25 cellular contexts compared by ENCODE assay signal in the genomic region with DNA sequence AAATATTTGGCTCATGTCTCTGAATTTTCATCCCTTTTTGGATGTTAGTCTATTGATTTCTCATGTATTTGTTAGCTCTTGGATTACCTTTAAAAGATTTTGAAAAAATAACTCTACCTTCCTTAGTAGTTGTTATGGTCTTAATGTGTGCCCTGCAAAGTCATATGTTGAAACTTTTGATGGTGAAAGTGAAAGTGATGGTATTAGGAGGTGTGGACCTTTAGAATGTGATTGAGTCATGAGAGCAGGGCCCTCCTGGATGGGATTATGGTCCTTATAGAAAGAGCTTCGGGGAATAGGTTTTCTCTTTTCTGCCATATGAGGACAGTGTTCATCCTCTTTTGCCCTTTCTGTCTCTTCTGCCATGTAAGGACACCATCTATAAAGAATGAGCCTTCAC. TPM values are rescaled to one million over a fixed set of nuclear protein-coding genes. Genes with fewer than 3 reads are reported as not detected.
"Had no signal": no experiment of that assay in that cellular context is flagged by ENCODE, and none has a peak within 500 bp of the region (broad histone marks: within the 10 kb centered on the region; RNA-seq: fewer than 3 reads in every experiment).

No MANE protein-coding gene starts in this region.

- ATAC-seq: mucosa of descending colon; naive thymus-derived CD4-positive, alpha-beta T cell; natural killer cell treated with Interleukin-12 subunit alpha and Interleukin-12 subunit beta and Interleukin-15 and Interleukin-18, amount 100 ng/mL, for 72 hours; stimulated activated memory B cell treated with anti-CD40 and anti-IgM and Interleukin-4, amounts not matched to agents 10 μg/mL and 1 μg/mL and 100 μg/mL, for 72 hours; stimulated activated naive CD8-positive, alpha-beta T cell treated with anti-CD3 and anti-CD28 coated beads, Interleukin-15, amount 100 ng/mL, for 72 hours had no signal

- H3K4me1 ChIP-seq: left ventricle myocardium inferior, right atrium auricular region, right lobe of liver, tibial nerve, uterus had no signal

- H3K27me3 ChIP-seq: ovary, right atrium auricular region, right lobe of liver, tibial nerve, uterus had no signal

- H3K27ac ChIP-seq: left ventricle myocardium inferior, ovary, right atrium auricular region, right lobe of liver, tibial nerve, uterus had no signal

- H3K4me3 ChIP-seq: left ventricle myocardium inferior, lung, mucosa of descending colon, ovary, right atrium auricular region, right lobe of liver, smooth muscle cell, tibial nerve, uterus had no signal

- DNase-seq: islet precursor cell; left ventricle myocardium inferior; mesendoderm; midbrain; mucosa of descending colon; naive thymus-derived CD4-positive, alpha-beta T cell; ovary; right lobe of liver; stimulated activated CD4-positive, alpha-beta T cell treated with anti-CD3 and anti-CD28 coated beads, Interleukin-1b, Interleukin-23, amount 100 ng/mL, for 48 hours; stimulated activated CD4-positive, alpha-beta T cell treated with anti-CD3 and anti-CD28 coated beads, Interleukin-2, amount 100 ng/mL, for 48 hours; stimulated activated CD4-positive, alpha-beta T cell treated with anti-CD3 and anti-CD28 coated beads, Interleukin-4, amount 100 ng/mL, for 4 hours; stimulated activated CD8-positive, alpha-beta memory T cell treated with anti-CD3 and anti-CD28 coated beads, Interleukin-4, amount 100 ng/mL, for 48 hours; stimulated activated naive CD4-positive, alpha-beta T cell treated with Interleukin-2 at 50 U/mL for 16 hours; stimulated activated naive CD8-positive, alpha-beta T cell treated with anti-CD3 and anti-CD28 coated beads, Interleukin-15, amount 100 ng/mL, for 72 hours; substantia nigra; uterus had no signal

- H3K4me1 Mint-ChIP-seq: naive thymus-derived CD4-positive, alpha-beta T cell; stimulated activated memory B cell treated with anti-CD40 and anti-IgM and Interleukin-4, amounts not matched to agents 10 μg/mL and 1 μg/mL and 100 μg/mL, for 72 hours; stimulated activated naive CD8-positive, alpha-beta T cell treated with anti-CD3 and anti-CD28 coated beads, Interleukin-15, amount 100 ng/mL, for 72 hours had no signal

- H3K27me3 Mint-ChIP-seq: progenitor cell of endocrine pancreas; stimulated activated memory B cell treated with anti-CD40 and anti-IgM and Interleukin-4, amounts not matched to agents 10 μg/mL and 1 μg/mL and 100 μg/mL, for 72 hours; type B pancreatic cell had no signal

- H3K4me2 ChIP-seq: smooth muscle cell had no signal

- H3K27ac Mint-ChIP-seq: naive thymus-derived CD4-positive, alpha-beta T cell; natural killer cell treated with Interleukin-12 subunit alpha and Interleukin-12 subunit beta and Interleukin-15 and Interleukin-18, amount 100 ng/mL, for 72 hours; progenitor cell of endocrine pancreas; stimulated activated memory B cell treated with anti-CD40 and anti-IgM and Interleukin-4, amounts not matched to agents 10 μg/mL and 1 μg/mL and 100 μg/mL, for 72 hours; stimulated activated naive CD8-positive, alpha-beta T cell treated with anti-CD3 and anti-CD28 coated beads, Interleukin-15, amount 100 ng/mL, for 72 hours; type B pancreatic cell had no signal

- H3K4me3 Mint-ChIP-seq: naive thymus-derived CD4-positive, alpha-beta T cell; natural killer cell treated with Interleukin-12 subunit alpha and Interleukin-12 subunit beta and Interleukin-15 and Interleukin-18, amount 100 ng/mL, for 72 hours; stimulated activated memory B cell treated with anti-CD40 and anti-IgM and Interleukin-4, amounts not matched to agents 10 μg/mL and 1 μg/mL and 100 μg/mL, for 72 hours; stimulated activated naive CD8-positive, alpha-beta T cell treated with anti-CD3 and anti-CD28 coated beads, Interleukin-15, amount 100 ng/mL, for 72 hours; type B pancreatic cell had no signal

- H3K36me3 Mint-ChIP-seq: naive thymus-derived CD4-positive, alpha-beta T cell; stimulated activated memory B cell treated with anti-CD40 and anti-IgM and Interleukin-4, amounts not matched to agents 10 μg/mL and 1 μg/mL and 100 μg/mL, for 72 hours had no signal

- H3K36me3 ChIP-seq: left ventricle myocardium inferior, ovary, right atrium auricular region, right lobe of liver, tibial nerve, uterus had no signal

- H3K9me3 ChIP-seq: mucosa of descending colon, ovary, right lobe of liver, uterus had no signal

RNA-seq across cellular contexts. Expression of gene MPPED2, which starts 33.6 kb away (rescaled TPM):
- total RNA-seq: pulmonary artery endothelial cell had no signal
